In the genomic region with DNA sequence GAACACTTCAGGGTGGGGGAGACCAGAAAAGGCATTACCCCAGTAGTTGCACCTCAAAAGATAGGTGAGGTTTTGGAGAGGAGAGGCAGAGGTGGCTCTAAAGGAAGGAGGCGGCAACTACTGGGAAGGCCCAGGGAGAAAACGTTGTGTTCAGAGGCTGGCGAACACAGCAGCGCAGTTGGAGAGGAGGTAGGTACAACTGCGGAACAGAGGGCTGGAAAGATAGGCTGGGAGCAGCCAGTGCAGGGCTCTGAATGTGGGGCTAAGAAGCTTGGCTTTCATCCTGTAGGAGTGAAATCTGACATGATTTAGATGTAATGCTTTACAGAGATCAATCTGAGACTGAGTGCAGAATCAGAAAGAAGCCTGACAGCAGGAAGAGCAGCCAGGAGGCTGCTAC, we compare ENCODE assay signal across 14 cellular contexts. TPM values are rescaled to one million over a fixed set of nuclear protein-coding genes. Genes with fewer than 3 reads are reported as not detected.
DNase-seq lines count a peak whose midpoint lies in the region; ATAC-seq and TF ChIP-seq lines count a peak whose summit lies in the region.
"Had no signal": no experiment of that assay in that cellular context is flagged by ENCODE, and none has a peak within 500 bp of the region (broad histone marks: within the 10 kb centered on the region; RNA-seq: fewer than 3 reads in every experiment).

No MANE protein-coding gene starts in this region.

- H3K27me3 Mint-ChIP-seq in Calu3 (ENCODE audit: unreplicated experiment), result no peaks in the 10 kb centered on the region

- H3K4me3 ChIP-seq in WERI-Rb-1 (ENCODE audit: low read depth, low read length) (no peak overlapping the region), dorsolateral prefrontal cortex (no peak overlapping the region), mucosa of rectum (ENCODE audit: low read length in 2 of 2) (no peak overlapping the region), body of pancreas (no peak overlapping the region)
- H3K4me3 ChIP-seq: BLaER1, GM23338 had no signal

- H3K36me3 Mint-ChIP-seq in Calu3 (ENCODE audit: insufficient read depth, unreplicated experiment), result no peaks in the 10 kb centered on the region

- H3K4me1 ChIP-seq in mucosa of rectum (ENCODE audit: control insufficient read depth in 2 of 2, insufficient read depth in 2 of 2, low read length in 2 of 2) (peaks cover 25 to 36% of the 10 kb centered on the region in 2 donors), body of pancreas (peaks cover 9% of the 10 kb centered on the region)

- WGBS in body of pancreas, 2 donors, result 80 to 81% methylated on average over 5 of the region's 5 CpGs

- intact Hi-C loops in dorsolateral prefrontal cortex (cut with DNase I) (no loop called here), body of pancreas (cut with DNase I) (no loop called here), Calu3 (cut with micrococcal nuclease; ENCODE audit: unreplicated experiment) (no loop called here)

- H3K27me3 ChIP-seq in WERI-Rb-1 (ENCODE audit: insufficient read depth, low read depth, severe bottlenecking) (no peaks in the 10 kb centered on the region), dorsolateral prefrontal cortex (no peaks in the 10 kb centered on the region), mucosa of rectum (ENCODE audit: control insufficient read depth in 2 of 2, insufficient read depth in 2 of 2, low read length in 2 of 2) (no peaks in the 10 kb centered on the region), body of pancreas (no peaks in the 10 kb centered on the region)
- H3K27me3 ChIP-seq: BLaER1 had no signal

- DNase-seq in WERI-Rb-1 (peak; percentile 36), dorsolateral prefrontal cortex (no peak), superior temporal gyrus (ENCODE audit: extremely low spot score) (peak; percentile 23), body of pancreas (no peak), NCI-H526 treated with DMSO at 0.1 percent for 48 hours (lab: John Stamatoyannopoulos, UW) (no peak), Calu3 (no peak)
- DNase-seq: 8988T, AML-193, DMS 273 treated with DMSO at 0.1 percent for 48 hours, H9 had no signal

- no peaks in the 10 kb centered on the region for H3K36me3 ChIP-seq in WERI-Rb-1
- no peaks in the 10 kb centered on the region for H3K36me3 ChIP-seq in mucosa of rectum (ENCODE audit: control insufficient read depth in 2 of 2, insufficient read depth in 2 of 2, low read length in 2 of 2)
- no peaks in the 10 kb centered on the region for H3K36me3 ChIP-seq in body of pancreas (replicated peaks in 1 of 2; ENCODE audit: insufficient read depth in 1 of 2, low read depth in 2 of 2)

- H3K27ac ChIP-seq in WERI-Rb-1, result peak overlapping the region; percentile 35; the same call in 1 of the 2 replicates
- peak overlapping the region in 52 of 59 donors; percentile 15 to 91 (median 74) for H3K27ac ChIP-seq in dorsolateral prefrontal cortex
- H3K27ac ChIP-seq in mucosa of rectum (ENCODE audit: low read depth in 2 of 2, low read length in 2 of 2), result peak overlapping the region; percentile 67 to 70
- H3K27ac ChIP-seq in body of pancreas, result no peak overlapping the region
- H3K27ac ChIP-seq: BLaER1 had no signal

- no peak overlapping the region for H3K9ac ChIP-seq in mucosa of rectum (ENCODE audit: low read depth in 1 of 2, low read length in 2 of 2)
- H3K9ac ChIP-seq: BLaER1 had no signal

- ATAC-seq in body of pancreas, result no peak
- ATAC-seq: GM23338, HepG2 had no signal

- BruUV-seq in Calu3 (replicated peaks; lab: Mats Ljungman, UMichigan), result no TSS peak

- TF ChIP-seq CTCF in WERI-Rb-1 (IDR thresholded peaks at IDR 0.05; ENCODE audit: low read depth, low read length), result no peak
- TF ChIP-seq CTCF in dorsolateral prefrontal cortex (IDR thresholded peaks at IDR 0.05 in 54 of 56, conservative IDR thresholded peaks at IDR 0.05 in 2 of 56; ENCODE audit: low read depth in 1 of 56, partially characterized antibody in 56 of 56), result no peak
- TF ChIP-seq CTCF in body of pancreas (IDR thresholded peaks at IDR 0.05), result no peak
- no peak for TF ChIP-seq CTCF in Calu3 (IDR thresholded peaks at IDR 0.05; ENCODE audit: unreplicated experiment)

- CTCF ChIA-PET in Calu3 (lab: Charles Lee), result no interaction called here

- no peak for TF ChIP-seq POLR2A in body of pancreas (IDR thresholded peaks at IDR 0.05)

- H3K9me3 ChIP-seq in WERI-Rb-1 (ENCODE audit: severe bottlenecking), result no peaks in the 10 kb centered on the region
- H3K9me3 ChIP-seq in mucosa of rectum (ENCODE audit: control insufficient read depth in 2 of 2, low read length in 2 of 2), result no peaks in the 10 kb centered on the region
- H3K9me3 ChIP-seq in body of pancreas, result no peaks in the 10 kb centered on the region
- H3K9me3 ChIP-seq: BLaER1 had no signal

- H3K9me3 Mint-ChIP-seq in Calu3 (ENCODE audit: low read depth, unreplicated experiment), result no peaks in the 10 kb centered on the region
- H3K9me3 Mint-ChIP-seq: GM23338, H9 had no signal

- no peak overlapping the region for H3K4me3 Mint-ChIP-seq in Calu3 (ENCODE audit: low read depth, unreplicated experiment)
- H3K4me3 Mint-ChIP-seq: GM23338, H9 had no signal

- H3K4me1 Mint-ChIP-seq in Calu3 (ENCODE audit: low read depth, unreplicated experiment), result no peaks in the 10 kb centered on the region

- no peak overlapping the region for H3K27ac Mint-ChIP-seq in Calu3 (ENCODE audit: unreplicated experiment)
- H3K27ac Mint-ChIP-seq: GM23338, H9 had no signal

RNA-seq across cellular contexts. Expression of gene RIMS3, which starts 13.0 kb away (rescaled TPM):
- total RNA-seq in dorsolateral prefrontal cortex (100 to 1,000 TPM in 119 of 120 experiments, 10 to 100 TPM in 1; 58.9 to 366 (median 240) TPM), body of pancreas (1 to 10 TPM in 1 of 2 donors, under 1 TPM in 1; 0.66 to 2.1 TPM), Calu3 (2022) (0.81 and 1.3 TPM in 2 replicates)

RNA-seq across cellular contexts. Expression of gene NFYC, which starts 39.1 kb away (rescaled TPM):
- total RNA-seq in dorsolateral prefrontal cortex (10 to 100 TPM; 44.5 to 77.9 (median 59.4) TPM), body of pancreas (10 to 100 TPM; 37.2 to 44.9 TPM), Calu3 (2022) (65.5 and 66.0 TPM in 2 replicates)

Comparison
In these comparisons a context has a peak if more than half of its experiments do, and no peak if none do; other contexts are left out.
1. DNase-seq: peak in WERI-Rb-1 (single experiment) and superior temporal gyrus (single experiment); none in dorsolateral prefrontal cortex (0 of 10), body of pancreas (0 of 4), NCI-H526 treated with DMSO at 0.1 percent for 48 hours (single experiment) and Calu3 (single experiment).
2. H3K27ac ChIP-seq: peak in WERI-Rb-1 (single experiment), dorsolateral prefrontal cortex (52 of 59) and mucosa of rectum (2 of 2); none in body of pancreas (0 of 4).
3. RNA of gene RIMS3, which starts 13.0 kb away (total RNA-seq): 58.9 to 366 TPM in dorsolateral prefrontal cortex; 0.66 to 2.1 TPM in body of pancreas and 0.81 to 1.3 TPM in Calu3; every median in the first group is over 10 times any median in the second.